In the genomic region with DNA sequence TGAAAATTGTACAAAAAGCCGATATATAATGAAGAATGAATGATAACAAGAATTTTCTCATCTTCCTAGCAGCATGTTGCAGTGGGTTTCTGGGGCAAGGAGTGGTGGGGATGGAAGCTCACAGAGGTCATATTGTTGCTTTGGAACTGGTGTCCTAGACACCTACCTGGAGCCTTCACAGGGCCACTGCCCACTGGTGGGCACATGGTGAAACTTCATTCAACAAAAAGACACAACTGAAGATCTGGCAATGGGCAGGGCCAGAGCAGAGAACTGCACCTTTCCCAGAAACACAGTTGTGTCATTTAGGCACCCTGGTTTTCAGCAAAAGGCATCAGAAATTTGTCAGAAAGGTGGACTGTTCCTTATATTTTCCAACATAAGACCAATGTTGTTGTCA, we compare ENCODE assay signal across 12 cellular contexts.
DNase-seq lines count a peak whose midpoint lies in the region; ATAC-seq and TF ChIP-seq lines count a peak whose summit lies in the region.
"Had no signal": no experiment of that assay in that cellular context is flagged by ENCODE, and none has a peak within 500 bp of the region (broad histone marks: within the 10 kb centered on the region; RNA-seq: fewer than 3 reads in every experiment).

No MANE protein-coding gene starts in this region.

- no peaks in the 10 kb centered on the region for H3K27me3 Mint-ChIP-seq in WTC11 (ENCODE audit: low read depth)
- H3K27me3 Mint-ChIP-seq in T-helper 2 cell treated with Interferon-gamma antibody and Interleukin-4, amounts not matched to agents 5 μg/mL and 100 μg/mL, for 36 hours (ENCODE audit: low read depth): no peaks in the 10 kb centered on the region

- no peaks in the 10 kb centered on the region for H3K27me3 ChIP-seq in liver (ENCODE audit: control insufficient read depth in 4 of 4, insufficient read depth in 4 of 4, low read length in 3 of 4)
- H3K27me3 ChIP-seq: right lobe of liver had no signal

- no peak overlapping the region for H3K9ac ChIP-seq in liver (ENCODE audit: low read depth in 1 of 2, low read length in 2 of 2)

- H3K36me3 ChIP-seq in liver (ENCODE audit: control insufficient read depth in 4 of 4, insufficient read depth in 3 of 4, low read depth in 1 of 4, low read length in 3 of 4): no peaks in the 10 kb centered on the region
- H3K36me3 ChIP-seq: right lobe of liver, thoracic aorta had no signal

- CTCF ChIA-PET in WTC11 (lab: Charles Lee): interaction anchor here (0.6 to 2.7 kb wide), 28 partner anchors 10 to 1026 kb away, joined by 3 to 26 read pairs (median 5); a partner anchor contains a TSS

- peak; percentile 29 for TF ChIP-seq CTCF in WTC11 (IDR thresholded peaks at IDR 0.05)
- TF ChIP-seq CTCF in liver (IDR thresholded peaks at IDR 0.05; ENCODE audit: low read depth, low read length, missing input control): peak; percentile 7

- H3K27ac Mint-ChIP-seq in WTC11: no peak overlapping the region
- H3K27ac Mint-ChIP-seq in T-helper 2 cell treated with Interferon-gamma antibody and Interleukin-4, amounts not matched to agents 5 μg/mL and 100 μg/mL, for 36 hours: no peak overlapping the region
- H3K27ac Mint-ChIP-seq: activated CD8-positive, alpha-beta T cell treated with anti-CD3 and anti-CD28 coated beads, Interleukin-2, amount 10 ng/mL, durations not matched to agents 7 days and 5 days; IgD-negative memory B cell had no signal

- WGBS in liver: 94% methylated on average over 1 of the region's 1 CpG

- no peak overlapping the region for H3K27ac ChIP-seq in liver (ENCODE audit: low read depth in 1 of 2, low read length in 2 of 2)
- H3K27ac ChIP-seq: right lobe of liver, thoracic aorta had no signal

- peaks cover 3% of the 10 kb centered on the region for H3K4me1 Mint-ChIP-seq in WTC11
- no peaks in the 10 kb centered on the region for H3K4me1 Mint-ChIP-seq in T-helper 2 cell treated with Interferon-gamma antibody and Interleukin-4, amounts not matched to agents 5 μg/mL and 100 μg/mL, for 36 hours (ENCODE audit: low read depth)
- H3K4me1 Mint-ChIP-seq: IgD-negative memory B cell had no signal

- H3K4me3 Mint-ChIP-seq in WTC11: no peak overlapping the region
- no peak overlapping the region for H3K4me3 Mint-ChIP-seq in T-helper 2 cell treated with Interferon-gamma antibody and Interleukin-4, amounts not matched to agents 5 μg/mL and 100 μg/mL, for 36 hours
- H3K4me3 Mint-ChIP-seq: activated CD8-positive, alpha-beta T cell treated with anti-CD3 and anti-CD28 coated beads, Interleukin-2, amount 10 ng/mL, durations not matched to agents 7 days and 5 days; IgD-negative memory B cell had no signal

- H3K36me3 Mint-ChIP-seq in WTC11: no peaks in the 10 kb centered on the region
- H3K36me3 Mint-ChIP-seq in T-helper 2 cell treated with Interferon-gamma antibody and Interleukin-4, amounts not matched to agents 5 μg/mL and 100 μg/mL, for 36 hours (ENCODE audit: low read depth): no peaks in the 10 kb centered on the region
- H3K36me3 Mint-ChIP-seq: IgD-negative memory B cell had no signal

- H3K9me3 ChIP-seq in liver (ENCODE audit: control insufficient read depth in 4 of 4, low read length in 3 of 4): no peaks in the 10 kb centered on the region
- H3K9me3 ChIP-seq: right lobe of liver, thoracic aorta had no signal

- DNase-seq in ELR (ENCODE audit: low read depth) (peak; percentile 69), HuH-7 (ENCODE audit: low spot score) (peak; percentile 10), WTC11 (ENCODE audit: low spot score) (peak; percentile 33), NCI-H1694 treated with DMSO at 0.1 percent for 48 hours (lab: John Stamatoyannopoulos, UW) (no peak)
- no peak for DNase-seq in T-helper 2 cell treated with Interferon-gamma antibody and Interleukin-4, amounts not matched to agents 5 μg/mL and 100 μg/mL, for 36 hours (ENCODE audit: low spot score)
- no peak for DNase-seq in activated CD4-positive, CD25-positive, alpha-beta regulatory T cell treated with anti-CD3 and anti-CD28 coated beads, Interleukin-2, amount 50 U/mL, for 72 hours
- DNase-seq: activated CD8-positive, alpha-beta T cell treated with anti-CD3 and anti-CD28 coated beads, Interleukin-2, amount 10 ng/mL, durations not matched to agents 7 days and 5 days; right lobe of liver had no signal

- H3K4me3 ChIP-seq in liver (ENCODE audit: low read depth in 1 of 3, low read length in 3 of 3): no peak overlapping the region
- H3K4me3 ChIP-seq: right lobe of liver, thoracic aorta had no signal

- ATAC-seq in WTC11 (peak; percentile 78), GM18858 (IDR thresholded peaks at IDR 0.05; ENCODE audit: unreplicated experiment) (no peak)
- ATAC-seq: activated CD8-positive, alpha-beta T cell treated with anti-CD3 and anti-CD28 coated beads, Interleukin-2, amount 10 ng/mL, durations not matched to agents 7 days and 5 days had no signal

- H3K9me3 Mint-ChIP-seq in WTC11: peaks cover 4% of the 10 kb centered on the region; the same call in 1 of the 2 replicates
- H3K9me3 Mint-ChIP-seq in T-helper 2 cell treated with Interferon-gamma antibody and Interleukin-4, amounts not matched to agents 5 μg/mL and 100 μg/mL, for 36 hours: no peaks in the 10 kb centered on the region

- peak in 1 of 2 donors; percentile 34 for TF ChIP-seq RAD21 in liver (IDR thresholded peaks at IDR 0.05)

- POLR2A ChIA-PET in WTC11 (lab: Charles Lee): no interaction called here

- no peaks in the 10 kb centered on the region for H3K4me1 ChIP-seq in liver (ENCODE audit: control insufficient read depth in 4 of 4, insufficient read depth in 4 of 4, low read length in 3 of 4)
- H3K4me1 ChIP-seq: right lobe of liver had no signal

TF ChIP-seq in WTC11, 78 proteins besides CTCF, POLR2A, EP300 and RAD21:
- TF ChIP-seq MXD4 (CRISPR knock-in tag; IDR thresholded peaks at IDR 0.05; ENCODE audit: borderline replicate concordance) (no peak), HMGA2 (CRISPR knock-in tag; IDR thresholded peaks at IDR 0.05) (no peak), NFYB (CRISPR knock-in tag; conservative IDR thresholded peaks at IDR 0.05; ENCODE audit: low read depth) (no peak), JAZF1 (CRISPR knock-in tag; IDR thresholded peaks at IDR 0.05) (no peak)
- TF ChIP-seq, protein P1, sequence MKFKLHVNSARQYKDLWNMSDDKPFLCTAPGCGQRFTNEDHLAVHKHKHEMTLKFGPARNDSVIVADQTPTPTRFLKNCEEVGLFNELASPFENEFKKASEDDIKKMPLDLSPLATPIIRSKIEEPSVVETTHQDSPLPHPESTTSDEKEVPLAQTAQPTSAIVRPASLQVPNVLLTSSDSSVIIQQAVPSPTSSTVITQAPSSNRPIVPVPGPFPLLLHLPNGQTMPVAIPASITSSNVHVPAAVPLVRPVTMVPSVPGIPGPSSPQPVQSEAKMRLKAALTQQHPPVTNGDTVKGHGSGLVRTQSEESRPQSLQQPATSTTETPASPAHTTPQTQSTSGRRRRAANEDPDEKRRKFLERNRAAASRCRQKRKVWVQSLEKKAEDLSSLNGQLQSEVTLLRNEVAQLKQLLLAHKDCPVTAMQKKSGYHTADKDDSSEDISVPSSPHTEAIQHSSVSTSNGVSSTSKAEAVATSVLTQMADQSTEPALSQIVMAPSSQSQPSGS (CRISPR knock-in tag; IDR thresholded peaks at IDR 0.05; ENCODE audit: borderline replicate concordance, low read depth): no peak

TF ChIP-seq in liver, 16 proteins besides CTCF, POLR2A, EP300 and RAD21 (continues in another document):
- TF ChIP-seq NR2F2 (IDR thresholded peaks at IDR 0.05) (no peak), SP1 (IDR thresholded peaks at IDR 0.05) (no peak), GABPA (IDR thresholded peaks at IDR 0.05 in 1 of 2, conservative IDR thresholded peaks at IDR 0.05 in 1 of 2) (no peak), YY1 (IDR thresholded peaks at IDR 0.05) (no peak), RXRA (IDR thresholded peaks at IDR 0.05) (no peak)
- TF ChIP-seq, protein P2, sequence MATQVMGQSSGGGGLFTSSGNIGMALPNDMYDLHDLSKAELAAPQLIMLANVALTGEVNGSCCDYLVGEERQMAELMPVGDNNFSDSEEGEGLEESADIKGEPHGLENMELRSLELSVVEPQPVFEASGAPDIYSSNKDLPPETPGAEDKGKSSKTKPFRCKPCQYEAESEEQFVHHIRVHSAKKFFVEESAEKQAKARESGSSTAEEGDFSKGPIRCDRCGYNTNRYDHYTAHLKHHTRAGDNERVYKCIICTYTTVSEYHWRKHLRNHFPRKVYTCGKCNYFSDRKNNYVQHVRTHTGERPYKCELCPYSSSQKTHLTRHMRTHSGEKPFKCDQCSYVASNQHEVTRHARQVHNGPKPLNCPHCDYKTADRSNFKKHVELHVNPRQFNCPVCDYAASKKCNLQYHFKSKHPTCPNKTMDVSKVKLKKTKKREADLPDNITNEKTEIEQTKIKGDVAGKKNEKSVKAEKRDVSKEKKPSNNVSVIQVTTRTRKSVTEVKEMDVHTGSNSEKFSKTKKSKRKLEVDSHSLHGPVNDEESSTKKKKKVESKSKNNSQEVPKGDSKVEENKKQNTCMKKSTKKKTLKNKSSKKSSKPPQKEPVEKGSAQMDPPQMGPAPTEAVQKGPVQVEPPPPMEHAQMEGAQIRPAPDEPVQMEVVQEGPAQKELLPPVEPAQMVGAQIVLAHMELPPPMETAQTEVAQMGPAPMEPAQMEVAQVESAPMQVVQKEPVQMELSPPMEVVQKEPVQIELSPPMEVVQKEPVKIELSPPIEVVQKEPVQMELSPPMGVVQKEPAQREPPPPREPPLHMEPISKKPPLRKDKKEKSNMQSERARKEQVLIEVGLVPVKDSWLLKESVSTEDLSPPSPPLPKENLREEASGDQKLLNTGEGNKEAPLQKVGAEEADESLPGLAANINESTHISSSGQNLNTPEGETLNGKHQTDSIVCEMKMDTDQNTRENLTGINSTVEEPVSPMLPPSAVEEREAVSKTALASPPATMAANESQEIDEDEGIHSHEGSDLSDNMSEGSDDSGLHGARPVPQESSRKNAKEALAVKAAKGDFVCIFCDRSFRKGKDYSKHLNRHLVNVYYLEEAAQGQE (IDR thresholded peaks at IDR 0.05): no peak
- TF ChIP-seq, protein P3, sequence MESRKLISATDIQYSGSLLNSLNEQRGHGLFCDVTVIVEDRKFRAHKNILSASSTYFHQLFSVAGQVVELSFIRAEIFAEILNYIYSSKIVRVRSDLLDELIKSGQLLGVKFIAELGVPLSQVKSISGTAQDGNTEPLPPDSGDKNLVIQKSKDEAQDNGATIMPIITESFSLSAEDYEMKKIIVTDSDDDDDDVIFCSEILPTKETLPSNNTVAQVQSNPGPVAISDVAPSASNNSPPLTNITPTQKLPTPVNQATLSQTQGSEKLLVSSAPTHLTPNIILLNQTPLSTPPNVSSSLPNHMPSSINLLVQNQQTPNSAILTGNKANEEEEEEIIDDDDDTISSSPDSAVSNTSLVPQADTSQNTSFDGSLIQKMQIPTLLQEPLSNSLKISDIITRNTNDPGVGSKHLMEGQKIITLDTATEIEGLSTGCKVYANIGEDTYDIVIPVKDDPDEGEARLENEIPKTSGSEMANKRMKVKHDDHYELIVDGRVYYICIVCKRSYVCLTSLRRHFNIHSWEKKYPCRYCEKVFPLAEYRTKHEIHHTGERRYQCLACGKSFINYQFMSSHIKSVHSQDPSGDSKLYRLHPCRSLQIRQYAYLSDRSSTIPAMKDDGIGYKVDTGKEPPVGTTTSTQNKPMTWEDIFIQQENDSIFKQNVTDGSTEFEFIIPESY (IDR thresholded peaks at IDR 0.05): no peak

Comparison
In these comparisons a context has a peak if more than half of its experiments do, and no peak if none do; other contexts are left out.
1. DNase-seq: peak in ELR (single experiment), HuH-7 (single experiment) and WTC11 (single experiment); none in NCI-H1694 treated with DMSO at 0.1 percent for 48 hours (single experiment), T-helper 2 cell treated with Interferon-gamma antibody and Interleukin-4, amounts not matched to agents 5 μg/mL and 100 μg/mL, for 36 hours (single experiment) and activated CD4-positive, CD25-positive, alpha-beta regulatory T cell treated with anti-CD3 and anti-CD28 coated beads, Interleukin-2, amount 50 U/mL, for 72 hours (single experiment).